In genomic region chr11:124892131-124892530, GRCh38 we compare ENCODE assay signal across 19 cellular contexts. TPM values are rescaled to one million over a fixed set of nuclear protein-coding genes. Genes with fewer than 3 reads are reported as not detected.
"Had no signal": no experiment of that assay in that cellular context is flagged by ENCODE, and none has a peak within 500 bp of the region (broad histone marks: within the 10 kb centered on the region; RNA-seq: fewer than 3 reads in every experiment).

No MANE protein-coding gene starts in this region.

- H3K27ac Mint-ChIP-seq: activated CD4-positive, alpha-beta memory T cell treated with anti-CD3 and anti-CD28 coated beads, Interleukin-2, amount 10 ng/mL, durations not matched to agents 7 days and 5 days; activated naive CD4-positive, alpha-beta T cell treated with anti-CD3 and anti-CD28 coated beads for 36 hours; activated T-helper 1 cell treated with anti-CD3 and anti-CD28 coated beads, Interleukin-12 subunit alpha, Interleukin-12 subunit beta, Interleukin-2, Interleukin-4 antibody, amounts not matched to agents 30 ng/mL and 10 ng/mL and 1 ng/mL, durations not matched to agents 14 hours and 24 hours and 36 hours; effector memory CD8-positive, alpha-beta T cell; progenitor cell of endocrine pancreas had no signal

- H3K9me3 ChIP-seq: neutrophil, right lobe of liver had no signal

- H3K27ac ChIP-seq: neutrophil, right lobe of liver had no signal

- H3K9me3 Mint-ChIP-seq: activated CD4-positive, alpha-beta memory T cell treated with anti-CD3 and anti-CD28 coated beads, Interleukin-2, amount 10 ng/mL, durations not matched to agents 7 days and 5 days; activated naive CD4-positive, alpha-beta T cell treated with anti-CD3 and anti-CD28 coated beads for 36 hours; activated T-helper 1 cell treated with anti-CD3 and anti-CD28 coated beads, Interleukin-12 subunit alpha, Interleukin-12 subunit beta, Interleukin-2, Interleukin-4 antibody, amounts not matched to agents 30 ng/mL and 10 ng/mL and 1 ng/mL, durations not matched to agents 14 hours and 24 hours and 36 hours; effector memory CD8-positive, alpha-beta T cell had no signal

- H3K4me3 Mint-ChIP-seq: activated CD4-positive, alpha-beta memory T cell treated with anti-CD3 and anti-CD28 coated beads, Interleukin-2, amount 10 ng/mL, durations not matched to agents 7 days and 5 days; activated naive CD4-positive, alpha-beta T cell treated with anti-CD3 and anti-CD28 coated beads for 36 hours; activated T-helper 1 cell treated with anti-CD3 and anti-CD28 coated beads, Interleukin-12 subunit alpha, Interleukin-12 subunit beta, Interleukin-2, Interleukin-4 antibody, amounts not matched to agents 30 ng/mL and 10 ng/mL and 1 ng/mL, durations not matched to agents 14 hours and 24 hours and 36 hours; effector memory CD8-positive, alpha-beta T cell; naive B cell had no signal

- H3K36me3 ChIP-seq: neutrophil, right lobe of liver had no signal

- DNase-seq: activated CD4-positive, alpha-beta memory T cell treated with anti-CD3 and anti-CD28 coated beads, Interleukin-2, amount 10 ng/mL, durations not matched to agents 7 days and 5 days; activated CD4-positive, CD25-positive, alpha-beta regulatory T cell treated with anti-CD3 and anti-CD28 coated beads, Interleukin-2, amount 50 U/mL, for 72 hours; activated CD8-positive, alpha-beta memory T cell treated with anti-CD3 and anti-CD28 coated beads, Interleukin-2, amount 50 U/mL, for 48 hours; activated naive CD4-positive, alpha-beta T cell treated with anti-CD3 and anti-CD28 coated beads for 36 hours; caudate nucleus; effector memory CD8-positive, alpha-beta T cell; erythroblast; glutamatergic neuron; midbrain; naive B cell; stimulated activated naive CD4-positive, alpha-beta T cell; SW 1271 had no signal

- H3K27me3 ChIP-seq: neutrophil, right lobe of liver had no signal

- H3K4me1 Mint-ChIP-seq: activated CD4-positive, alpha-beta memory T cell treated with anti-CD3 and anti-CD28 coated beads, Interleukin-2, amount 10 ng/mL, durations not matched to agents 7 days and 5 days had no signal

- H3K36me3 Mint-ChIP-seq: naive B cell had no signal

- H3K4me1 ChIP-seq: right lobe of liver had no signal

- H3K4me3 ChIP-seq: coronary artery, right lobe of liver had no signal

RNA-seq across cellular contexts. Expression of gene ROBO4, which starts 5.5 kb away (rescaled TPM):
- total RNA-seq: activated CD4-positive, alpha-beta memory T cell treated with anti-CD3 and anti-CD28 coated beads, Interleukin-2, amount 10 ng/mL, durations not matched to agents 7 days and 5 days; activated naive CD4-positive, alpha-beta T cell treated with anti-CD3 and anti-CD28 coated beads for 36 hours; activated T-helper 1 cell treated with anti-CD3 and anti-CD28 coated beads, Interleukin-12 subunit alpha, Interleukin-12 subunit beta, Interleukin-2, Interleukin-4 antibody, amounts not matched to agents 30 ng/mL and 10 ng/mL and 1 ng/mL, durations not matched to agents 14 hours and 24 hours and 36 hours; progenitor cell of endocrine pancreas had no signal

RNA-seq across cellular contexts. Expression of gene HEPN1, which starts 26.9 kb away (rescaled TPM):
- total RNA-seq: activated CD4-positive, alpha-beta memory T cell treated with anti-CD3 and anti-CD28 coated beads, Interleukin-2, amount 10 ng/mL, durations not matched to agents 7 days and 5 days; activated naive CD4-positive, alpha-beta T cell treated with anti-CD3 and anti-CD28 coated beads for 36 hours; activated T-helper 1 cell treated with anti-CD3 and anti-CD28 coated beads, Interleukin-12 subunit alpha, Interleukin-12 subunit beta, Interleukin-2, Interleukin-4 antibody, amounts not matched to agents 30 ng/mL and 10 ng/mL and 1 ng/mL, durations not matched to agents 14 hours and 24 hours and 36 hours; lower leg skin; progenitor cell of endocrine pancreas; urinary bladder had no signal

RNA-seq across cellular contexts. Expression of gene HEPACAM, which starts 43.7 kb away (rescaled TPM):
- total RNA-seq: activated CD4-positive, alpha-beta memory T cell treated with anti-CD3 and anti-CD28 coated beads, Interleukin-2, amount 10 ng/mL, durations not matched to agents 7 days and 5 days; activated naive CD4-positive, alpha-beta T cell treated with anti-CD3 and anti-CD28 coated beads for 36 hours; activated T-helper 1 cell treated with anti-CD3 and anti-CD28 coated beads, Interleukin-12 subunit alpha, Interleukin-12 subunit beta, Interleukin-2, Interleukin-4 antibody, amounts not matched to agents 30 ng/mL and 10 ng/mL and 1 ng/mL, durations not matched to agents 14 hours and 24 hours and 36 hours; urinary bladder had no signal
